31 cellular contexts compared by ENCODE assay signal in genomic region chr1:189992856-189993255, GRCh38.
"Had no signal": no experiment of that assay in that cellular context is flagged by ENCODE, and none has a peak within 500 bp of the region (broad histone marks: within the 10 kb centered on the region; RNA-seq: fewer than 3 reads in every experiment).

No MANE protein-coding gene starts in this region.

- H3K27ac ChIP-seq: ascending aorta, cardiac muscle cell, WERI-Rb-1 had no signal

- H3K4me1 ChIP-seq: ascending aorta had no signal

- ATAC-seq: activated CD4-positive, alpha-beta T cell treated with anti-CD3 and anti-CD28 coated beads for 36 hours; activated CD4-positive, CD25-positive, alpha-beta regulatory T cell treated with anti-CD3 and anti-CD28 coated beads, Interleukin-2, amount 50 U/mL, for 24 hours; activated CD8-positive, alpha-beta memory T cell treated with anti-CD3 and anti-CD28 coated beads, Interleukin-2, amount 10 ng/mL, durations not matched to agents 7 days and 5 days; activated CD8-positive, alpha-beta T cell treated with anti-CD3 and anti-CD28 coated beads, Interleukin-2, amount 10 ng/mL, durations not matched to agents 7 days and 5 days; activated naive CD8-positive, alpha-beta T cell treated with anti-CD3 and anti-CD28 coated beads, Interleukin-2, amount 50 U/mL, for 24 hours; WTC11 had no signal

- DNase-seq: activated CD4-positive, alpha-beta memory T cell treated with anti-CD3 and anti-CD28 coated beads, Interleukin-2, amount 10 ng/mL, durations not matched to agents 7 days and 5 days; activated CD4-positive, alpha-beta T cell treated with anti-CD3 and anti-CD28 coated beads for 1 hour; activated CD4-positive, alpha-beta T cell treated with anti-CD3 and anti-CD28 coated beads for 36 hours; activated CD4-positive, alpha-beta T cell treated with anti-CD3 and anti-CD28 coated beads for 48 hours; activated CD4-positive, alpha-beta T cell treated with anti-CD3 and anti-CD28 coated beads, Interleukin-2, amount 10 ng/mL, durations not matched to agents 7 days and 5 days; activated CD4-positive, alpha-beta T cell treated with anti-CD3 and anti-CD28 coated beads, Interleukin-2, amount 50 U/mL, for 48 hours; activated CD4-positive, CD25-positive, alpha-beta regulatory T cell; activated CD8-positive, alpha-beta memory T cell treated with anti-CD3 and anti-CD28 coated beads for 24 hours; activated CD8-positive, alpha-beta memory T cell treated with anti-CD3 and anti-CD28 coated beads, Interleukin-2, amount 10 ng/mL, durations not matched to agents 7 days and 5 days; activated CD8-positive, alpha-beta memory T cell treated with anti-CD3 and anti-CD28 coated beads, Interleukin-2, amount 50 U/mL, for 48 hours; activated CD8-positive, alpha-beta T cell treated with anti-CD3 and anti-CD28 coated beads, Interleukin-2, amount 10 ng/mL, durations not matched to agents 7 days and 5 days; activated effector memory CD4-positive, alpha-beta T cell treated with Interleukin-2 at 50 U/mL for 16 hours; activated gamma-delta T cell; activated naive CD4-positive, alpha-beta T cell treated with anti-CD3 and anti-CD28 coated beads, Interleukin-2, amount 10 ng/mL, durations not matched to agents 7 days and 5 days; activated naive CD4-positive, alpha-beta T cell treated with Interleukin-2 at 50 U/mL for 16 hours; activated naive CD8-positive, alpha-beta T cell treated with anti-CD3 and anti-CD28 coated beads, Interleukin-2, amount 10 ng/mL, durations not matched to agents 7 days and 5 days; activated naive CD8-positive, alpha-beta T cell treated with anti-CD3 and anti-CD28 coated beads, Interleukin-2, amount 50 U/mL, for 24 hours; activated T-cell treated with anti-CD3 and anti-CD28 coated beads, Interleukin-2, amount 50 U/mL, for 24 hours; activated T-cell treated with anti-CD3 and anti-CD28 coated beads, Interleukin-2, amount 50 U/mL, for 48 hours; amygdala; anterior cingulate cortex; caudate nucleus; SW 1271; T-helper 1 cell; T-helper 2 cell; T-helper 9 cell; WERI-Rb-1 had no signal

- H3K36me3 ChIP-seq: ascending aorta, cardiac muscle cell, WERI-Rb-1 had no signal

- H3K4me3 ChIP-seq: ascending aorta, cardiac muscle cell had no signal

- H3K9me3 ChIP-seq: ascending aorta had no signal

- H3K27me3 ChIP-seq: ascending aorta, cardiac muscle cell had no signal
